Comparison of ENCODE assay signal across 23 cellular contexts in genomic region chr4:138916763-138917162, GRCh38.
"Had no signal": no experiment of that assay in that cellular context is flagged by ENCODE, and none has a peak within 500 bp of the region (broad histone marks: within the 10 kb centered on the region; RNA-seq: fewer than 3 reads in every experiment).

No MANE protein-coding gene starts in this region.

- DNase-seq: activated B cell treated with CpG ODN at 0.5 μM for 24 hours; activated CD4-positive, alpha-beta memory T cell treated with anti-CD3 and anti-CD28 coated beads, Interleukin-2, amount 10 ng/mL, durations not matched to agents 7 days and 5 days; activated CD4-positive, alpha-beta T cell treated with anti-CD3 and anti-CD28 coated beads for 48 hours; activated effector memory CD4-positive, alpha-beta T cell treated with anti-CD3 and anti-CD28 coated beads, Interleukin-2, amount 50 U/mL, for 16 hours; activated naive CD4-positive, alpha-beta T cell treated with anti-CD3 and anti-CD28 coated beads, Interleukin-2, amount 10 ng/mL, durations not matched to agents 7 days and 5 days; activated T-cell treated with anti-CD3 and anti-CD28 coated beads for 4 hours; amygdala; cerebellar nuclear complex; foreskin fibroblast; left ventricle myocardium superior; mammary epithelial cell; pancreas; right lobe of liver; stimulated activated CD4-positive, alpha-beta T cell treated with anti-CD3 and anti-CD28 coated beads, Interleukin-2, amount 100 ng/mL, for 24 hours; stomach; T-helper 1 cell had no signal

- H3K36me3 ChIP-seq: neutrophil, pancreas, right lobe of liver, stomach, suprapubic skin, tibial nerve had no signal

- H3K4me3 Mint-ChIP-seq: activated B cell treated with CpG ODN at 0.5 μM for 24 hours; activated CD4-positive, alpha-beta memory T cell treated with anti-CD3 and anti-CD28 coated beads, Interleukin-2, amount 10 ng/mL, durations not matched to agents 7 days and 5 days; activated naive CD4-positive, alpha-beta T cell treated with anti-CD3 and anti-CD28 coated beads, Interleukin-2, amount 10 ng/mL, durations not matched to agents 7 days and 5 days; nephron; stimulated activated effector memory CD8-positive, alpha-beta T cell treated with anti-CD3 and anti-CD28 coated beads, Interleukin-12 subunit alpha, Interleukin-12 subunit beta, amount 100 ng/mL, for 72 hours had no signal

- ATAC-seq: left ventricle myocardium superior; pancreas; right lobe of liver; stimulated activated effector memory CD8-positive, alpha-beta T cell treated with anti-CD3 and anti-CD28 coated beads, Interleukin-12 subunit alpha, Interleukin-12 subunit beta, amount 100 ng/mL, for 72 hours had no signal

- H3K36me3 Mint-ChIP-seq: activated naive CD4-positive, alpha-beta T cell treated with anti-CD3 and anti-CD28 coated beads, Interleukin-2, amount 10 ng/mL, durations not matched to agents 7 days and 5 days; stimulated activated effector memory CD8-positive, alpha-beta T cell treated with anti-CD3 and anti-CD28 coated beads, Interleukin-12 subunit alpha, Interleukin-12 subunit beta, amount 100 ng/mL, for 72 hours had no signal

- H3K27ac Mint-ChIP-seq: activated B cell treated with CpG ODN at 0.5 μM for 24 hours; activated CD4-positive, alpha-beta memory T cell treated with anti-CD3 and anti-CD28 coated beads, Interleukin-2, amount 10 ng/mL, durations not matched to agents 7 days and 5 days; activated naive CD4-positive, alpha-beta T cell treated with anti-CD3 and anti-CD28 coated beads, Interleukin-2, amount 10 ng/mL, durations not matched to agents 7 days and 5 days; stimulated activated effector memory CD8-positive, alpha-beta T cell treated with anti-CD3 and anti-CD28 coated beads, Interleukin-12 subunit alpha, Interleukin-12 subunit beta, amount 100 ng/mL, for 72 hours had no signal

- H3K9me3 ChIP-seq: neutrophil, pancreas, right lobe of liver, stomach, suprapubic skin, tibial nerve had no signal

- H3K27ac ChIP-seq: coronary artery, neutrophil, pancreas, right lobe of liver, skin epidermis, stomach, suprapubic skin, tibial nerve had no signal

- H3K4me1 Mint-ChIP-seq: activated CD4-positive, alpha-beta memory T cell treated with anti-CD3 and anti-CD28 coated beads, Interleukin-2, amount 10 ng/mL, durations not matched to agents 7 days and 5 days; activated naive CD4-positive, alpha-beta T cell treated with anti-CD3 and anti-CD28 coated beads, Interleukin-2, amount 10 ng/mL, durations not matched to agents 7 days and 5 days had no signal

- H3K9me3 Mint-ChIP-seq: activated B cell treated with CpG ODN at 0.5 μM for 24 hours; activated CD4-positive, alpha-beta memory T cell treated with anti-CD3 and anti-CD28 coated beads, Interleukin-2, amount 10 ng/mL, durations not matched to agents 7 days and 5 days; activated naive CD4-positive, alpha-beta T cell treated with anti-CD3 and anti-CD28 coated beads, Interleukin-2, amount 10 ng/mL, durations not matched to agents 7 days and 5 days; nephron; stimulated activated effector memory CD8-positive, alpha-beta T cell treated with anti-CD3 and anti-CD28 coated beads, Interleukin-12 subunit alpha, Interleukin-12 subunit beta, amount 100 ng/mL, for 72 hours had no signal

- H3K27me3 ChIP-seq: right lobe of liver, stomach, suprapubic skin, tibial nerve had no signal

- H3K4me3 ChIP-seq: coronary artery, pancreas, right lobe of liver, skin epidermis, stomach, suprapubic skin, tibial nerve had no signal

- H3K4me1 ChIP-seq: right lobe of liver had no signal
